Comparison of ENCODE assay signal across 16 cellular contexts in genomic region chr16:27458987-27459688, GRCh38. TPM values are rescaled to one million over a fixed set of nuclear protein-coding genes. Genes with fewer than 3 reads are reported as not detected.
DNase-seq lines count a peak whose midpoint lies in the region; ATAC-seq and TF ChIP-seq lines count a peak whose summit lies in the region.
"Had no signal": no experiment of that assay in that cellular context is flagged by ENCODE, and none has a peak within 500 bp of the region (broad histone marks: within the 10 kb centered on the region; RNA-seq: fewer than 3 reads in every experiment).

No MANE protein-coding gene starts in this region.

- no peaks in the 10 kb centered on the region for H3K9me3 ChIP-seq in CD4-positive, alpha-beta T cell (ENCODE audit: control insufficient read depth, low read length)
- H3K9me3 ChIP-seq in CD4-positive, alpha-beta memory T cell (ENCODE audit: control insufficient read depth in 1 of 2, low read length in 2 of 2), result no peaks in the 10 kb centered on the region
- no peaks in the 10 kb centered on the region for H3K9me3 ChIP-seq in naive thymus-derived CD4-positive, alpha-beta T cell (ENCODE audit: control insufficient read depth in 2 of 3, low read length in 3 of 3)
- H3K9me3 ChIP-seq: BE2C had no signal

- peaks cover 47% of the 10 kb centered on the region for H3K4me1 Mint-ChIP-seq in CD4-positive, alpha-beta T cell (ENCODE audit: low read depth)
- H3K4me1 Mint-ChIP-seq in CD4-positive, alpha-beta memory T cell, result peaks cover 29 to 66% (median 44%) of the 10 kb centered on the region in 4 donors
- H3K4me1 Mint-ChIP-seq in activated naive CD8-positive, alpha-beta T cell treated with anti-CD3 and anti-CD28 coated beads, Interleukin-2, amount 10 ng/mL, durations not matched to agents 7 days and 5 days, result peaks cover 37% of the 10 kb centered on the region
- H3K4me1 Mint-ChIP-seq in naive thymus-derived CD4-positive, alpha-beta T cell, result peaks cover 36 to 77% (median 45%) of the 10 kb centered on the region in 7 donors
- H3K4me1 Mint-ChIP-seq in activated CD4-positive, alpha-beta memory T cell treated with anti-CD3 and anti-CD28 coated beads, Interleukin-2, amount 10 ng/mL, durations not matched to agents 7 days and 5 days, result peaks cover 40% of the 10 kb centered on the region
- H3K4me1 Mint-ChIP-seq: GM23338 had no signal

- POLR2A ChIA-PET in CD4-positive, alpha-beta T cell (lab: Charles Lee), result interaction anchor here (1.3 kb wide), 1 partner anchor 92 kb away, joined by 4 read pairs; no protein-coding TSS in a partner anchor
- POLR2A ChIA-PET in CD4-positive, alpha-beta memory T cell (lab: Charles Lee; ENCODE audit: partially characterized antibody), result interaction anchor here (0.8 to 1.9 kb wide), 6 partner anchors 8 to 263 kb away, joined by 3 to 6 read pairs (median 5); no protein-coding TSS in a partner anchor
- POLR2A ChIA-PET in activated naive CD8-positive, alpha-beta T cell treated with anti-CD3 and anti-CD28 coated beads, Interleukin-2, amount 10 ng/mL, durations not matched to agents 7 days and 5 days (lab: Charles Lee), result interaction anchor here (1.3 to 1.5 kb wide), 2 partner anchors 8 to 224 kb away, joined by 4 to 10 read pairs; no protein-coding TSS in a partner anchor
- POLR2A ChIA-PET in naive thymus-derived CD4-positive, alpha-beta T cell (lab: Charles Lee), result interaction anchor here (1.2 to 1.4 kb wide), 2 partner anchors 56 to 88 kb away, joined by 3 to 4 read pairs; no protein-coding TSS in a partner anchor
- POLR2A ChIA-PET in activated CD4-positive, alpha-beta memory T cell treated with anti-CD3 and anti-CD28 coated beads, Interleukin-2, amount 10 ng/mL, durations not matched to agents 7 days and 5 days (lab: Charles Lee), result interaction anchor here (1.2 to 2.0 kb wide), 2 partner anchors 24 to 91 kb away, joined by 3 to 5 read pairs; no protein-coding TSS in a partner anchor

- H3K4me3 ChIP-seq in CD4-positive, alpha-beta memory T cell (ENCODE audit: low read length in 2 of 2), result no peak overlapping the region
- no peak overlapping the region for H3K4me3 ChIP-seq in naive thymus-derived CD4-positive, alpha-beta T cell (ENCODE audit: low read length)
- H3K4me3 ChIP-seq: GM23338 had no signal

- DNase-seq in CD4-positive, alpha-beta T cell, result no peak
- no peak for DNase-seq in CD4-positive, alpha-beta memory T cell
- no peak for DNase-seq in activated naive CD8-positive, alpha-beta T cell treated with anti-CD3 and anti-CD28 coated beads, Interleukin-2, amount 10 ng/mL, durations not matched to agents 7 days and 5 days
- DNase-seq in naive thymus-derived CD4-positive, alpha-beta T cell, result no peak
- no peak for DNase-seq in activated CD4-positive, alpha-beta memory T cell treated with anti-CD3 and anti-CD28 coated beads, Interleukin-2, amount 10 ng/mL, durations not matched to agents 7 days and 5 days
- DNase-seq in NCI-H2081 treated with DMSO at 0.1 percent for 48 hours (lab: John Stamatoyannopoulos, UW), result no peak
- no peak for DNase-seq in NCI-H82 (lab: John Stamatoyannopoulos, UW)
- DNase-seq: BE2C, DMS153, IMR-90, NCI-H1417, NCI-H1930, NCI-H510A, SIG-M5 had no signal

- no peak for TF ChIP-seq CTCF in CD4-positive, alpha-beta T cell (IDR thresholded peaks at IDR 0.05)

- no peak for ATAC-seq in CD4-positive, alpha-beta T cell (ENCODE audit: poor library complexity)
- ATAC-seq in activated naive CD8-positive, alpha-beta T cell treated with anti-CD3 and anti-CD28 coated beads, Interleukin-2, amount 10 ng/mL, durations not matched to agents 7 days and 5 days (ENCODE audit: low read depth), result no peak
- no peak for ATAC-seq in naive thymus-derived CD4-positive, alpha-beta T cell
- ATAC-seq in GM19395 (IDR thresholded peaks at IDR 0.05; ENCODE audit: unreplicated experiment), result no peak
- ATAC-seq: GM23338 had no signal

- H3K4me1 ChIP-seq in CD4-positive, alpha-beta memory T cell (ENCODE audit: insufficient read depth, low read length), result peaks cover 68% of the 10 kb centered on the region
- peaks cover 49 to 57% of the 10 kb centered on the region in 2 donors for H3K4me1 ChIP-seq in naive thymus-derived CD4-positive, alpha-beta T cell (ENCODE audit: control insufficient read depth in 2 of 2, insufficient read depth in 2 of 2, low read length in 2 of 2)
- H3K4me1 ChIP-seq: BE2C had no signal

- H3K36me3 Mint-ChIP-seq in CD4-positive, alpha-beta T cell (ENCODE audit: low read depth), result peaks cover 31% of the 10 kb centered on the region
- peaks cover 15 to 21% of the 10 kb centered on the region in 2 donors for H3K36me3 Mint-ChIP-seq in CD4-positive, alpha-beta memory T cell
- peaks cover 14% of the 10 kb centered on the region for H3K36me3 Mint-ChIP-seq in activated naive CD8-positive, alpha-beta T cell treated with anti-CD3 and anti-CD28 coated beads, Interleukin-2, amount 10 ng/mL, durations not matched to agents 7 days and 5 days
- peaks cover 0 to 11% (median 8%) of the 10 kb centered on the region in 5 donors for H3K36me3 Mint-ChIP-seq in naive thymus-derived CD4-positive, alpha-beta T cell
- peaks cover 20% of the 10 kb centered on the region for H3K36me3 Mint-ChIP-seq in activated CD4-positive, alpha-beta memory T cell treated with anti-CD3 and anti-CD28 coated beads, Interleukin-2, amount 10 ng/mL, durations not matched to agents 7 days and 5 days (ENCODE audit: low read depth)

- intact Hi-C loops in CD4-positive, alpha-beta T cell (cut with DNase I, micrococcal nuclease), result loop anchor here in 1 of 2 experiments (5.0 kb wide), 2 partner anchors 377 to 1622 kb away; no protein-coding TSS in a partner anchor
- intact Hi-C loops in CD4-positive, alpha-beta memory T cell (cut with micrococcal nuclease), result loop anchor here (5.0 kb wide), 1 partner anchor 1622 kb away; no protein-coding TSS in a partner anchor
- intact Hi-C loops in naive thymus-derived CD4-positive, alpha-beta T cell (cut with micrococcal nuclease), result no loop called here

- H3K36me3 ChIP-seq in CD4-positive, alpha-beta memory T cell (ENCODE audit: insufficient read depth, low read length), result peaks cover 13% of the 10 kb centered on the region
- H3K36me3 ChIP-seq in naive thymus-derived CD4-positive, alpha-beta T cell (ENCODE audit: control insufficient read depth in 2 of 3, insufficient read depth in 3 of 3, low read length in 3 of 3), result peaks cover 0 to 29% (median 0%) of the 10 kb centered on the region in 3 experiments

- no peak overlapping the region for H3K27ac ChIP-seq in CD4-positive, alpha-beta T cell (ENCODE audit: low read depth, low read length)
- no peak overlapping the region for H3K27ac ChIP-seq in CD4-positive, alpha-beta memory T cell (ENCODE audit: low read depth, low read length)
- no peak overlapping the region for H3K27ac ChIP-seq in naive thymus-derived CD4-positive, alpha-beta T cell (ENCODE audit: low read depth, low read length)

- no peak overlapping the region for H3K4me3 Mint-ChIP-seq in CD4-positive, alpha-beta T cell
- H3K4me3 Mint-ChIP-seq in CD4-positive, alpha-beta memory T cell, result peak overlapping the region in 1 of 8 donors; percentile 30
- no peak overlapping the region for H3K4me3 Mint-ChIP-seq in activated naive CD8-positive, alpha-beta T cell treated with anti-CD3 and anti-CD28 coated beads, Interleukin-2, amount 10 ng/mL, durations not matched to agents 7 days and 5 days
- H3K4me3 Mint-ChIP-seq in naive thymus-derived CD4-positive, alpha-beta T cell, result peak overlapping the region in 1 of 10 donors; percentile 11
- H3K4me3 Mint-ChIP-seq in activated CD4-positive, alpha-beta memory T cell treated with anti-CD3 and anti-CD28 coated beads, Interleukin-2, amount 10 ng/mL, durations not matched to agents 7 days and 5 days, result no peak overlapping the region
- H3K4me3 Mint-ChIP-seq: GM23338 had no signal

- H3K27me3 ChIP-seq in CD4-positive, alpha-beta T cell (ENCODE audit: control insufficient read depth, insufficient read depth, low read length), result no peaks in the 10 kb centered on the region
- no peaks in the 10 kb centered on the region for H3K27me3 ChIP-seq in CD4-positive, alpha-beta memory T cell (ENCODE audit: insufficient read depth, low read length)
- no peaks in the 10 kb centered on the region for H3K27me3 ChIP-seq in naive thymus-derived CD4-positive, alpha-beta T cell (ENCODE audit: control insufficient read depth in 2 of 2, insufficient read depth in 2 of 2, low read length in 2 of 2)
- H3K27me3 ChIP-seq: BE2C had no signal

- no peaks in the 10 kb centered on the region for H3K27me3 Mint-ChIP-seq in CD4-positive, alpha-beta T cell
- H3K27me3 Mint-ChIP-seq in CD4-positive, alpha-beta memory T cell, result no peaks in the 10 kb centered on the region
- H3K27me3 Mint-ChIP-seq in activated naive CD8-positive, alpha-beta T cell treated with anti-CD3 and anti-CD28 coated beads, Interleukin-2, amount 10 ng/mL, durations not matched to agents 7 days and 5 days, result no peaks in the 10 kb centered on the region
- H3K27me3 Mint-ChIP-seq in naive thymus-derived CD4-positive, alpha-beta T cell, result no peaks in the 10 kb centered on the region
- H3K27me3 Mint-ChIP-seq in activated CD4-positive, alpha-beta memory T cell treated with anti-CD3 and anti-CD28 coated beads, Interleukin-2, amount 10 ng/mL, durations not matched to agents 7 days and 5 days, result no peaks in the 10 kb centered on the region

- H3K9me3 Mint-ChIP-seq in CD4-positive, alpha-beta T cell, result no peaks in the 10 kb centered on the region
- no peaks in the 10 kb centered on the region for H3K9me3 Mint-ChIP-seq in CD4-positive, alpha-beta memory T cell
- H3K9me3 Mint-ChIP-seq in activated naive CD8-positive, alpha-beta T cell treated with anti-CD3 and anti-CD28 coated beads, Interleukin-2, amount 10 ng/mL, durations not matched to agents 7 days and 5 days, result no peaks in the 10 kb centered on the region
- H3K9me3 Mint-ChIP-seq in naive thymus-derived CD4-positive, alpha-beta T cell, result peaks cover 0 to 2% (median 0%) of the 10 kb centered on the region in 11 donors
- H3K9me3 Mint-ChIP-seq in activated CD4-positive, alpha-beta memory T cell treated with anti-CD3 and anti-CD28 coated beads, Interleukin-2, amount 10 ng/mL, durations not matched to agents 7 days and 5 days, result no peaks in the 10 kb centered on the region
- H3K9me3 Mint-ChIP-seq: GM23338 had no signal

- CTCF ChIA-PET in CD4-positive, alpha-beta T cell (lab: Charles Lee), result no interaction called here
- CTCF ChIA-PET in CD4-positive, alpha-beta memory T cell (lab: Charles Lee; ENCODE audit: partially characterized antibody), result interaction anchor here (1.0 to 2.4 kb wide), 9 partner anchors 8 to 303 kb away, joined by 3 to 11 read pairs (median 4); no protein-coding TSS in a partner anchor
- CTCF ChIA-PET in naive thymus-derived CD4-positive, alpha-beta T cell (lab: Charles Lee), result interaction anchor here (0.6 to 3.0 kb wide), 5 partner anchors 12 to 91 kb away, joined by 3 to 11 read pairs (median 3); no protein-coding TSS in a partner anchor
- CTCF ChIA-PET in activated CD4-positive, alpha-beta memory T cell treated with anti-CD3 and anti-CD28 coated beads, Interleukin-2, amount 10 ng/mL, durations not matched to agents 7 days and 5 days (lab: Charles Lee), result interaction anchor here (1.0 to 2.4 kb wide), 3 partner anchors 280 to 467 kb away, joined by 3 to 7 read pairs (median 3); no protein-coding TSS in a partner anchor

- H3K27ac Mint-ChIP-seq in CD4-positive, alpha-beta T cell, result peak overlapping the region; percentile 63
- peak overlapping the region in 6 of 7 donors; percentile 52 to 85 (median 74) for H3K27ac Mint-ChIP-seq in CD4-positive, alpha-beta memory T cell
- peak overlapping the region; percentile 57 for H3K27ac Mint-ChIP-seq in activated naive CD8-positive, alpha-beta T cell treated with anti-CD3 and anti-CD28 coated beads, Interleukin-2, amount 10 ng/mL, durations not matched to agents 7 days and 5 days
- H3K27ac Mint-ChIP-seq in naive thymus-derived CD4-positive, alpha-beta T cell, result peak overlapping the region in 8 of 9 donors; percentile 34 to 89 (median 63)
- no peak overlapping the region for H3K27ac Mint-ChIP-seq in activated CD4-positive, alpha-beta memory T cell treated with anti-CD3 and anti-CD28 coated beads, Interleukin-2, amount 10 ng/mL, durations not matched to agents 7 days and 5 days
- H3K27ac Mint-ChIP-seq: GM23338 had no signal

RNA-seq across cellular contexts. Expression of gene IL21R, which starts 57.2 kb away (rescaled TPM):
- total RNA-seq in CD4-positive, alpha-beta T cell, result 10 to 100 TPM; 34.5 to 34.8 TPM
- 10 to 100 TPM; 28.3 to 29.1 TPM for total RNA-seq in CD4-positive, alpha-beta memory T cell
- 10 to 100 TPM; 18.4 to 28.3 TPM for polyA plus RNA-seq in CD4-positive, alpha-beta memory T cell
- 10 to 100 TPM; 27.2 to 27.5 TPM for total RNA-seq in activated naive CD8-positive, alpha-beta T cell treated with anti-CD3 and anti-CD28 coated beads, Interleukin-2, amount 10 ng/mL, durations not matched to agents 7 days and 5 days
- total RNA-seq in naive thymus-derived CD4-positive, alpha-beta T cell, result 10 to 100 TPM; 24.6 to 40.9 (median 31.4) TPM
- 10 to 100 TPM; 37.1 to 52.1 TPM for polyA plus RNA-seq in naive thymus-derived CD4-positive, alpha-beta T cell
- 10 to 100 TPM; 29.2 to 29.5 TPM for total RNA-seq in activated CD4-positive, alpha-beta memory T cell treated with anti-CD3 and anti-CD28 coated beads, Interleukin-2, amount 10 ng/mL, durations not matched to agents 7 days and 5 days
